ENCODE assay signal across 8 cellular contexts in the genomic region with DNA sequence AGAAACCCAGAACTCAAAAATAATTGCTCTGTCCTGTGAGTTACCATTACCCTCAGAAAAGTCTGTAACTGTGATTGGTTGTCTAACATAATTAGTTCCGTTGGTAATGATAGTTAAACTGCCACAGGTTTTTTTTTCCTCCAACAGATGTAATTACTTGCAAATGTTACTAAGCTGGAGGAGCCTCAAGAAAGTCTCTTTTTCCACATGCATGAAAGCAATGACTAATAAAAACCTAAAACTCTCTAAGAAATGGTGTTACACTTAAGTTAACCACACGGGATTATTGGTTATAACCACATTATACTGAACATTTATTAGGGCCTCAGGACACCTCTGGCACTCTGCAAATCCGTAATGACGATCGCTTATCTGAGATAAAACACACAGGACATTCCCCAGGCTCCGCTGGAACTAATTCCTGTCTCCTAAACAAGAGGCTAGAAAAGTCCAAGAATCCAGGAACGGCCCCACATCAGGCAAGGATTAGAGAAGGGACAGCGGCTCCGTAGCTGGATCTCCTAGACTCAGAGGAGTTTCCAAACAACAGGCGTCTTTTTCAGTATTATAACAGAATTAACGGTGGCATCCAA. TPM values are rescaled to one million over a fixed set of nuclear protein-coding genes. Genes with fewer than 3 reads are reported as not detected.
DNase-seq lines count a peak whose midpoint lies in the region; ATAC-seq and TF ChIP-seq lines count a peak whose summit lies in the region.

No MANE protein-coding gene starts in this region.

- H3K27me3 ChIP-seq in cardiac muscle cell (no peaks in the 10 kb centered on the region), OCI-LY1 (ENCODE audit: insufficient read depth, low read length) (no peaks in the 10 kb centered on the region), testis (no peaks in the 10 kb centered on the region)

- H3K9me3 ChIP-seq in cardiac muscle cell (ENCODE audit: low read depth) (no peaks in the 10 kb centered on the region), OCI-LY1 (ENCODE audit: low read length) (no peaks in the 10 kb centered on the region), testis (no peaks in the 10 kb centered on the region)

- H3K36me3 ChIP-seq in cardiac muscle cell (peaks cover 20% of the 10 kb centered on the region), OCI-LY1 (ENCODE audit: insufficient read depth, low read length) (no peaks in the 10 kb centered on the region), testis (ENCODE audit: low read depth, missing control alignments) (no peaks in the 10 kb centered on the region)

- intact Hi-C loops in cardiac septum (cut with DNase I) (loop anchor here (2.0 to 5.0 kb wide), 2 partner anchors 53 to 98 kb away; partner anchors contain the start of genes ZNF112 and ZNF285), testis (cut with DNase I; ENCODE audit: low total_unique reads) (no loop called here)

- H2AFZ ChIP-seq in OCI-LY1 (ENCODE audit: low read length) = no peak overlapping the region

- H3K79me2 ChIP-seq in OCI-LY1 (ENCODE audit: insufficient read depth, low read length) = no peaks in the 10 kb centered on the region

- H3K4me3 ChIP-seq in cardiac muscle cell (peak overlapping the region; percentile 85), OCI-LY1 (ENCODE audit: low read depth, low read length, poor library complexity, severe bottlenecking) (peak overlapping the region; percentile 68), testis (peak overlapping the region; percentile 68 to 87)

- no peaks in the 10 kb centered on the region for H3F3A ChIP-seq in OCI-LY1 (ENCODE audit: insufficient read depth, low read length)

- H3K4me1 ChIP-seq in cardiac muscle cell (ENCODE audit: low read depth) = peaks cover 10% of the 10 kb centered on the region
- peaks cover 4% of the 10 kb centered on the region for H3K4me1 ChIP-seq in OCI-LY1 (ENCODE audit: insufficient read depth, low read length, severe bottlenecking)
- H3K4me1 ChIP-seq in testis = no peaks in the 10 kb centered on the region

- 3% methylated on average over 11 of the region's 11 CpGs for WGBS in testis, 2 donors

- TF ChIP-seq CTCF in cardiac muscle cell (IDR thresholded peaks at IDR 0.05; ENCODE audit: low read depth, low read length) (no peak), OCI-LY1 (IDR thresholded peaks at IDR 0.05; ENCODE audit: low read length) (no peak), testis (IDR thresholded peaks at IDR 0.05) (no peak)

- H3K9me2 ChIP-seq in OCI-LY1 (ENCODE audit: low read depth, low read length) = no peaks in the 10 kb centered on the region

- peak overlapping the region; percentile 65 for H3K9ac ChIP-seq in OCI-LY1 (ENCODE audit: low read length)

- TF ChIP-seq POLR2A in testis (IDR thresholded peaks at IDR 0.05) = no peak

- peak overlapping the region; percentile 74 for H3K4me2 ChIP-seq in OCI-LY1 (ENCODE audit: low read length)

- peak overlapping the region; percentile 90 for H3K27ac ChIP-seq in cardiac muscle cell
- H3K27ac ChIP-seq in OCI-LY1 (ENCODE audit: low read depth, low read length, poor library complexity, severe bottlenecking) = no peak overlapping the region
- peak overlapping the region; percentile 69 to 79 for H3K27ac ChIP-seq in testis

- ATAC-seq in left lobe of liver (peak; percentile 41), HG03571 (IDR thresholded peaks at IDR 0.05; ENCODE audit: unreplicated experiment) (no peak), GM21717 (IDR thresholded peaks at IDR 0.05; ENCODE audit: unreplicated experiment) (no peak)

- DNase-seq in cardiac muscle cell (ENCODE audit: low read depth in 1 of 2, low spot score in 1 of 2) = peak in 1 of 2 donors; percentile 30
- no peak for DNase-seq in cardiac septum (ENCODE audit: low spot score)
- peak; percentile 7 for DNase-seq in cerebellum (ENCODE audit: low spot score)
- DNase-seq in left lobe of liver (ENCODE audit: low spot score) = no peak
- DNase-seq in testis = peak; percentile 25

- H4K20me1 ChIP-seq in OCI-LY1 (ENCODE audit: insufficient read depth, low read length) = no peaks in the 10 kb centered on the region

RNA-seq across cellular contexts. Expression of gene ZNF235, which starts 0.8 kb away (rescaled TPM):
- total RNA-seq in cardiac muscle cell (4.8 and 4.9 TPM in 2 replicates), cardiac septum (5.2 TPM), cerebellum (20.5 TPM), left lobe of liver (2.5 TPM), testis (10 to 100 TPM; 11.1 to 12.1 TPM)
- polyA plus RNA-seq in cardiac muscle cell (5.3 and 5.7 TPM in 2 replicates), testis (ENCODE audit: insufficient read depth, low read depth, low replicate concordance) (4.6 TPM)

RNA-seq across cellular contexts. Expression of gene ZNF233, which starts 44.4 kb away (rescaled TPM):
- total RNA-seq in cardiac muscle cell = 0.67 and 2.8 TPM in 2 replicates
- polyA plus RNA-seq in cardiac muscle cell = 5.0 and 6.0 TPM in 2 replicates
- total RNA-seq in cardiac septum = 5.0 TPM
- total RNA-seq in cerebellum = 8.7 TPM
- not detected for total RNA-seq in left lobe of liver
- total RNA-seq in testis = 10 to 100 TPM in 1 of 2 donors, 1 to 10 TPM in 1; 6.4 to 11.6 TPM
- 27.7 TPM for polyA plus RNA-seq in testis (ENCODE audit: insufficient read depth, low read depth, low replicate concordance)

RNA-seq across cellular contexts. Expression of gene ZNF112, which starts 52.4 kb away (rescaled TPM):
- total RNA-seq in cardiac muscle cell (5.8 and 15.5 TPM in 2 replicates), cardiac septum (3.8 TPM), cerebellum (18.0 TPM), left lobe of liver (1.1 TPM), testis (1 to 10 TPM; 7.6 to 9.8 TPM)
- polyA plus RNA-seq in cardiac muscle cell (3.6 and 6.8 TPM in 2 replicates), testis (ENCODE audit: insufficient read depth, low read depth, low replicate concordance) (4.0 TPM)

Comparison
In these comparisons a context has a peak if more than half of its experiments do, and no peak if none do; other contexts are left out.
1. DNase-seq: peak in cerebellum (single experiment) and testis (single experiment); none in cardiac septum (single experiment) and left lobe of liver (single experiment).
2. Peak in every context shown above with its lines, with median percentiles within 50 percentile points of each other: H3K4me3 ChIP-seq.